Comparison of ENCODE assay signal across 8 cellular contexts in genomic region chr19:18373892-18374629, GRCh38. TPM values are rescaled to one million over a fixed set of nuclear protein-coding genes. Genes with fewer than 3 reads are reported as not detected.
DNase-seq lines count a peak whose midpoint lies in the region; ATAC-seq and TF ChIP-seq lines count a peak whose summit lies in the region.

No MANE protein-coding gene starts in this region.

- no peak for TF ChIP-seq CTCF in activated B cell treated with CpG ODN at 0.5 μM for 24 hours (IDR thresholded peaks at IDR 0.05)
- TF ChIP-seq CTCF in lung (IDR thresholded peaks at IDR 0.05; ENCODE audit: control extremely low read depth, extremely low read depth) = no peak

- 13 to 14% methylated on average over 17 of the region's 17 CpGs for WGBS in lung, 2 donors

- H3K36me3 ChIP-seq in duodenal mucosa (ENCODE audit: control insufficient read depth in 1 of 2, insufficient read depth in 2 of 2, low read length in 2 of 2) = no peaks in the 10 kb centered on the region
- H3K36me3 ChIP-seq in lung (ENCODE audit: control insufficient read depth in 2 of 2, insufficient read depth in 2 of 2, low read length in 2 of 2) = peaks cover 0 to 1% of the 10 kb centered on the region in 2 donors

- H3K9me3 Mint-ChIP-seq in activated B cell treated with CpG ODN at 0.5 μM for 24 hours = no peaks in the 10 kb centered on the region

- POLR2A ChIA-PET in activated B cell treated with CpG ODN at 0.5 μM for 24 hours (lab: Charles Lee) = interaction anchor here (0.5 to 1.1 kb wide), 4 partner anchors 14 to 216 kb away, joined by 3 to 19 read pairs (median 4); no protein-coding TSS in a partner anchor

- ATAC-seq in HG02588 (IDR thresholded peaks at IDR 0.05; ENCODE audit: unreplicated experiment) (peak; percentile 65), activated B cell treated with CpG ODN at 0.5 μM for 24 hours (ENCODE audit: low read depth) (peak; percentile 86), lung (ENCODE audit: insufficient read depth, low FRiP score) (peak; percentile 95)

- peak overlapping the region in 1 of 2 donors; percentile 30 for H3K4me3 ChIP-seq in duodenal mucosa (ENCODE audit: low read depth in 1 of 2, low read length in 2 of 2)
- no peak overlapping the region for H3K4me3 ChIP-seq in lung

- DNase-seq in NCI-H1694 treated with DMSO at 0.1 percent for 48 hours (lab: John Stamatoyannopoulos, UW) (peak; percentile 8), NCI-H1694 (lab: John Stamatoyannopoulos, UW) (no peak), NCI-H1105 (lab: John Stamatoyannopoulos, UW) (peak; percentile 54), activated B cell treated with CpG ODN at 0.5 μM for 24 hours (peak; percentile 50), lung (ENCODE audit: low spot score) (peak; percentile 94)
- peak; percentile 24 to 50 for DNase-seq in stimulated activated CD8-positive, alpha-beta memory T cell treated with anti-CD3 and anti-CD28 coated beads, Interleukin-15, amount 100 ng/mL, for 4 hours (ENCODE audit: low read depth in 2 of 2)

- H3K4me1 ChIP-seq in duodenal mucosa (ENCODE audit: control insufficient read depth in 1 of 2, insufficient read depth in 2 of 2, low read length in 2 of 2) = peaks cover 11 to 15% of the 10 kb centered on the region in 2 donors
- H3K4me1 ChIP-seq in lung (ENCODE audit: control insufficient read depth in 2 of 2, insufficient read depth in 2 of 2, low read length in 2 of 2) = peaks cover 9% of the 10 kb centered on the region in 2 donors

- CTCF ChIA-PET in activated B cell treated with CpG ODN at 0.5 μM for 24 hours (lab: Charles Lee) = interaction anchor here (1.3 to 1.7 kb wide), 2 partner anchors 14 to 17 kb away, joined by 3 to 4 read pairs; no protein-coding TSS in a partner anchor

- H3K27ac ChIP-seq in duodenal mucosa (ENCODE audit: low read depth, low read length) (peak overlapping the region; percentile 81), lung (ENCODE audit: low read depth in 1 of 2, low read length in 1 of 2) (peak overlapping the region; percentile 69 to 80)

- no peaks in the 10 kb centered on the region for H3K36me3 Mint-ChIP-seq in activated B cell treated with CpG ODN at 0.5 μM for 24 hours (ENCODE audit: low read depth)

- peak overlapping the region; percentile 7 for H3K4me3 Mint-ChIP-seq in activated B cell treated with CpG ODN at 0.5 μM for 24 hours

- H3K4me1 Mint-ChIP-seq in activated B cell treated with CpG ODN at 0.5 μM for 24 hours = peaks cover 25% of the 10 kb centered on the region

- H3K27me3 Mint-ChIP-seq in activated B cell treated with CpG ODN at 0.5 μM for 24 hours = no peaks in the 10 kb centered on the region

- no peaks in the 10 kb centered on the region for H3K9me3 ChIP-seq in duodenal mucosa (ENCODE audit: control insufficient read depth in 1 of 2, low read length in 2 of 2)
- H3K9me3 ChIP-seq in lung (ENCODE audit: control insufficient read depth in 2 of 2, insufficient read depth in 1 of 2, low read length in 1 of 2) = no peaks in the 10 kb centered on the region

- H3K27me3 ChIP-seq in duodenal mucosa (ENCODE audit: control insufficient read depth in 1 of 2, insufficient read depth in 2 of 2, low read length in 2 of 2) (no peaks in the 10 kb centered on the region), lung (ENCODE audit: control insufficient read depth, insufficient read depth) (no peaks in the 10 kb centered on the region)

- H3K9ac ChIP-seq in duodenal mucosa (ENCODE audit: low read depth in 1 of 2, low read length in 2 of 2) = peak overlapping the region; percentile 39 to 53

- intact Hi-C loops in activated B cell treated with CpG ODN at 0.5 μM for 24 hours (cut with micrococcal nuclease) = loop anchor here (1.0 to 5.0 kb wide), 3 partner anchors 15 to 33 kb away; no protein-coding TSS in a partner anchor

- peak overlapping the region; percentile 41 for H3K27ac Mint-ChIP-seq in activated B cell treated with CpG ODN at 0.5 μM for 24 hours

RNA-seq across cellular contexts. Expression of gene GDF15, which starts 11.9 kb away (rescaled TPM):
- total RNA-seq in activated B cell treated with CpG ODN at 0.5 μM for 24 hours (not detected in 2 replicates), lung (10 to 100 TPM; 49.7 to 64.0 TPM)
- polyA plus RNA-seq in lung = 100 to 1,000 TPM in 1 of 2 donors, 10 to 100 TPM in 1; 45.4 to 119 TPM

RNA-seq across cellular contexts. Expression of gene LRRC25, which starts 23.4 kb away (rescaled TPM):
- total RNA-seq in activated B cell treated with CpG ODN at 0.5 μM for 24 hours = 0.47 and 0.88 TPM in 2 replicates
- 10 to 100 TPM in 1 of 2 donors, 1 to 10 TPM in 1; 8.5 to 38.0 TPM for total RNA-seq in lung
- polyA plus RNA-seq in lung = 100 to 1,000 TPM in 1 of 2 donors, 10 to 100 TPM in 1; 16.1 to 119 TPM

RNA-seq across cellular contexts. Expression of gene PGPEP1, which starts 33.7 kb away (rescaled TPM):
- total RNA-seq in activated B cell treated with CpG ODN at 0.5 μM for 24 hours (5.6 and 6.9 TPM in 2 replicates), lung (10 to 100 TPM; 14.0 to 41.6 TPM)
- polyA plus RNA-seq in lung = 10 to 100 TPM; 13.0 to 15.9 TPM

RNA-seq across cellular contexts. Expression of gene SSBP4, which starts 45.1 kb away (rescaled TPM):
- 28.5 and 36.6 TPM in 2 replicates for total RNA-seq in activated B cell treated with CpG ODN at 0.5 μM for 24 hours
- total RNA-seq in lung = 10 to 100 TPM; 31.7 to 95.3 TPM
- 10 to 100 TPM; 60.3 to 84.4 TPM for polyA plus RNA-seq in lung

RNA-seq across cellular contexts. Expression of gene LSM4, which starts 51.2 kb away (rescaled TPM):
- total RNA-seq in activated B cell treated with CpG ODN at 0.5 μM for 24 hours (59.2 and 70.3 TPM in 2 replicates), lung (100 to 1,000 TPM in 1 of 2 donors, 10 to 100 TPM in 1; 67.7 to 114 TPM)
- polyA plus RNA-seq in lung = 100 to 1,000 TPM; 114 to 217 TPM

Comparison
In these comparisons a context has a peak if more than half of its experiments do, and no peak if none do; other contexts are left out.
1. RNA of gene GDF15, which starts 11.9 kb away (total RNA-seq): 49.7 to 64.0 TPM in lung; not detected in activated B cell treated with CpG ODN at 0.5 μM for 24 hours; every median in the first group is over 10 times any median in the second.
2. Peak in every context shown above with its lines, with median percentiles within 50 percentile points of each other: ATAC-seq.